Comparison of ENCODE assay signal across 15 cellular contexts in genomic region chr16:57341062-57341440, GRCh38. TPM values are rescaled to one million over a fixed set of nuclear protein-coding genes. Genes with fewer than 3 reads are reported as not detected.
DNase-seq lines count a peak whose midpoint lies in the region; ATAC-seq, FAIRE-seq and TF ChIP-seq lines count a peak whose summit lies in the region.
"Had no signal": no experiment of that assay in that cellular context is flagged by ENCODE, and none has a peak within 500 bp of the region (broad histone marks: within the 10 kb centered on the region; RNA-seq: fewer than 3 reads in every experiment).

No MANE protein-coding gene starts in this region.

- POLR2A ChIA-PET in MCF 10A (lab: Yijun Ruan, JAX), result interaction anchor here (0.7 to 1.4 kb wide), 4 partner anchors 17 to 106 kb away, joined by 3 to 6 read pairs (median 6); partner anchors contain the start of genes CIAPIN1 and COQ9

- intact Hi-C loops in breast epithelium (cut with DNase I; ENCODE audit: low total_unique reads) (no loop called here), MCF 10A (cut with micrococcal nuclease) (no loop called here), aorta (cut with DNase I) (no loop called here)

- no peaks in the 10 kb centered on the region for H3K9me3 Mint-ChIP-seq in MCF 10A (ENCODE audit: unreplicated experiment)
- H3K9me3 Mint-ChIP-seq: H9, natural killer cell had no signal

- no peaks in the 10 kb centered on the region for H3K9me1 ChIP-seq in keratinocyte (ENCODE audit: control insufficient read depth, extremely low read depth, insufficient read depth, low read length)

- no peak overlapping the region for H3K9ac ChIP-seq in OCI-LY3 (ENCODE audit: low read length)
- no peak overlapping the region for H3K9ac ChIP-seq in keratinocyte (ENCODE audit: control insufficient read depth, extremely low read depth, insufficient read depth, low read length)

- H3K79me2 ChIP-seq in OCI-LY3 (ENCODE audit: low read length) (no peaks in the 10 kb centered on the region), keratinocyte (ENCODE audit: control insufficient read depth, insufficient read depth, low read length) (no peaks in the 10 kb centered on the region)

- H4K20me1 ChIP-seq in OCI-LY3 (ENCODE audit: insufficient read depth, low read length) (no peaks in the 10 kb centered on the region), keratinocyte (ENCODE audit: control insufficient read depth, extremely low read depth, insufficient read depth, low read length) (no peaks in the 10 kb centered on the region)

- no peaks in the 10 kb centered on the region for H3K27me3 Mint-ChIP-seq in MCF 10A (ENCODE audit: insufficient read depth, unreplicated experiment)

- peaks cover 0 to 4% of the 10 kb centered on the region in 2 donors for H3K4me1 ChIP-seq in breast epithelium
- H3K4me1 ChIP-seq in OCI-LY3 (ENCODE audit: low read length), result peaks cover 45% of the 10 kb centered on the region
- peaks cover 27% of the 10 kb centered on the region for H3K4me1 ChIP-seq in keratinocyte (ENCODE audit: control insufficient read depth, extremely low read depth, insufficient read depth, low read length)
- H3K4me1 ChIP-seq in suprapubic skin, result peaks cover 16% of the 10 kb centered on the region
- H3K4me1 ChIP-seq in aorta (ENCODE audit: control insufficient read depth in 1 of 2, insufficient read depth in 2 of 2, low read length in 2 of 2), result no peaks in the 10 kb centered on the region

- BruUV-seq in MCF 10A (replicated peaks; lab: Mats Ljungman, UMichigan), result no TSS peak

- H3K27ac Mint-ChIP-seq in MCF 10A (ENCODE audit: low read depth, unreplicated experiment), result no peak overlapping the region
- H3K27ac Mint-ChIP-seq: activated CD8-positive, alpha-beta T cell treated with anti-CD3 and anti-CD28 coated beads, Interleukin-2, amount 10 ng/mL, durations not matched to agents 7 days and 5 days; H9; natural killer cell had no signal

- no peak for ATAC-seq in aorta (ENCODE audit: low FRiP score)
- ATAC-seq: activated CD8-positive, alpha-beta T cell treated with anti-CD3 and anti-CD28 coated beads, Interleukin-2, amount 10 ng/mL, durations not matched to agents 7 days and 5 days; natural killer cell had no signal

- H3K4me3 ChIP-seq in breast epithelium (no peak overlapping the region), OCI-LY3 (ENCODE audit: low read length) (peak overlapping the region; percentile 30; the same call in 1 of the 2 replicates), keratinocyte (ENCODE audit: control insufficient read depth in 2 of 3, extremely low read depth in 1 of 3, insufficient read depth in 2 of 3, low read depth in 1 of 3, low read length in 3 of 3) (no peak overlapping the region), suprapubic skin (no peak overlapping the region), aorta (ENCODE audit: low read length in 2 of 2) (no peak overlapping the region)
- H3K4me3 ChIP-seq: thoracic aorta had no signal

- FAIRE-seq in keratinocyte (lab: Jason Lieb, UNC), result no peak

- 83% methylated on average over 6 of the region's 6 CpGs for WGBS in suprapubic skin
- WGBS in aorta, 2 donors, result 92% methylated on average over 6 of the region's 6 CpGs

- peak overlapping the region; percentile 93 to 95 for H3K27ac ChIP-seq in breast epithelium
- peak overlapping the region; percentile 15; the same call in 1 of the 2 replicates for H3K27ac ChIP-seq in OCI-LY3 (ENCODE audit: low read length)
- H3K27ac ChIP-seq in keratinocyte (ENCODE audit: control insufficient read depth, insufficient read depth, low read length), result peak overlapping the region; percentile 52
- H3K27ac ChIP-seq in suprapubic skin, result peak overlapping the region; percentile 62
- no peak overlapping the region for H3K27ac ChIP-seq in aorta (ENCODE audit: low read depth in 1 of 2, low read length in 2 of 2)
- H3K27ac ChIP-seq: thoracic aorta had no signal

- TF ChIP-seq POLR2A in breast epithelium (IDR thresholded peaks at IDR 0.05) (no peak), suprapubic skin (IDR thresholded peaks at IDR 0.05) (no peak)

- TF ChIP-seq EP300 in suprapubic skin (IDR thresholded peaks at IDR 0.05), result no peak

- peaks cover 19% of the 10 kb centered on the region for H3K4me1 Mint-ChIP-seq in MCF 10A (ENCODE audit: insufficient read depth, unreplicated experiment)
- H3K4me1 Mint-ChIP-seq: H9 had no signal

- no peak for TF ChIP-seq CTCF in breast epithelium (IDR thresholded peaks at IDR 0.05)
- no peak for TF ChIP-seq CTCF in MCF 10A (IDR thresholded peaks at IDR 0.05; ENCODE audit: unreplicated experiment)
- TF ChIP-seq CTCF in OCI-LY3 (IDR thresholded peaks at IDR 0.05; ENCODE audit: low read depth, low read length), result no peak
- no peak for TF ChIP-seq CTCF in keratinocyte (optimal IDR thresholded peaks at IDR 0.05 in 1 of 3, IDR thresholded peaks at IDR 0.05 in 1 of 3, conservative IDR thresholded peaks at IDR 0.05 in 1 of 3; ENCODE audit: extremely low read depth in 1 of 3, insufficient read depth in 2 of 3, low read length in 3 of 3)
- TF ChIP-seq CTCF in suprapubic skin (IDR thresholded peaks at IDR 0.05), result no peak
- TF ChIP-seq CTCF in GM10266 (IDR thresholded peaks at IDR 0.05; ENCODE audit: control insufficient read depth, insufficient read depth, low read depth, missing control alignments), result no peak

- H3K4me2 ChIP-seq in OCI-LY3 (ENCODE audit: low read length), result peak overlapping the region; percentile 64
- peak overlapping the region; percentile 34 for H3K4me2 ChIP-seq in keratinocyte (ENCODE audit: control insufficient read depth, extremely low read depth, insufficient read depth, low read depth, low read length)

- H3K36me3 ChIP-seq in breast epithelium, result no peaks in the 10 kb centered on the region
- no peaks in the 10 kb centered on the region for H3K36me3 ChIP-seq in OCI-LY3 (replicated peaks; ENCODE audit: low read depth, low read length)
- no peaks in the 10 kb centered on the region for H3K36me3 ChIP-seq in keratinocyte (ENCODE audit: control insufficient read depth in 2 of 2, extremely low read depth in 1 of 2, insufficient read depth in 2 of 2, low read length in 2 of 2)
- no peaks in the 10 kb centered on the region for H3K36me3 ChIP-seq in suprapubic skin
- H3K36me3 ChIP-seq in aorta (ENCODE audit: control insufficient read depth in 1 of 2, insufficient read depth in 2 of 2, low read length in 1 of 2), result no peaks in the 10 kb centered on the region
- H3K36me3 ChIP-seq: thoracic aorta had no signal

- H3K36me3 Mint-ChIP-seq in MCF 10A (ENCODE audit: insufficient read depth, unreplicated experiment), result no peaks in the 10 kb centered on the region
- H3K36me3 Mint-ChIP-seq: natural killer cell had no signal

- no peak for DNase-seq in breast epithelium (ENCODE audit: low spot score in 2 of 2)
- no peak for DNase-seq in MCF 10A (ENCODE audit: unreplicated experiment)
- no peak for DNase-seq in keratinocyte (ENCODE audit: low read depth, low spot score)
- DNase-seq in suprapubic skin (ENCODE audit: low spot score in 2 of 2), result no peak
- no peak for DNase-seq in NCI-H2107 treated with DMSO at 0.1 percent for 48 hours (lab: John Stamatoyannopoulos, UW; ENCODE audit: unreplicated experiment)
- DNase-seq in GM10266 (ENCODE audit: extremely low spot score), result no peak
- no peak for DNase-seq in aorta
- DNase-seq: activated CD8-positive, alpha-beta T cell treated with anti-CD3 and anti-CD28 coated beads, Interleukin-2, amount 10 ng/mL, durations not matched to agents 7 days and 5 days; activated effector memory CD4-positive, alpha-beta T cell treated with Interleukin-2 at 50 U/mL for 16 hours; H9; natural killer cell; NCI-H1105 treated with DMSO at 0.1 percent for 48 hours; NK-92 treated with Interleukin-12 subunit alpha and Interleukin-12 subunit beta, amount 100 ng/mL, for 24 hours had no signal

- H3K9me3 ChIP-seq in breast epithelium (no peaks in the 10 kb centered on the region), OCI-LY3 (ENCODE audit: insufficient read depth, low read length) (peaks cover 3% of the 10 kb centered on the region; the same call in 1 of the 2 replicates), keratinocyte (ENCODE audit: control insufficient read depth, low read depth, low read length) (no peaks in the 10 kb centered on the region), suprapubic skin (no peaks in the 10 kb centered on the region), aorta (ENCODE audit: control insufficient read depth, low read length) (no peaks in the 10 kb centered on the region)

- H2AFZ ChIP-seq in OCI-LY3 (ENCODE audit: low read depth, low read length) (no peak overlapping the region), keratinocyte (ENCODE audit: control insufficient read depth, low read length) (no peak overlapping the region)

- CTCF ChIA-PET in MCF 10A (lab: Yijun Ruan, JAX), result interaction anchor here (0.6 kb wide), 1 partner anchor 72 kb away, joined by 3 read pairs; no protein-coding TSS in a partner anchor

- H3K27me3 ChIP-seq in breast epithelium (no peaks in the 10 kb centered on the region), OCI-LY3 (ENCODE audit: low read depth, low read length) (peaks cover 15% of the 10 kb centered on the region), keratinocyte (ENCODE audit: control insufficient read depth, extremely low read depth, insufficient read depth, low read length) (no peaks in the 10 kb centered on the region), suprapubic skin (no peaks in the 10 kb centered on the region), aorta (ENCODE audit: control insufficient read depth in 1 of 2, insufficient read depth in 2 of 2, low read length in 1 of 2) (no peaks in the 10 kb centered on the region)

- dilution Hi-C loops in keratinocyte (cut with MboI; ENCODE audit: extremely low pct_ligation_motif_present, low sequenced_read_pairs), result loop anchor here (10.0 kb wide), 1 partner anchor 74 kb away; no protein-coding TSS in a partner anchor

- no peak overlapping the region for H3K4me3 Mint-ChIP-seq in MCF 10A (ENCODE audit: unreplicated experiment)
- H3K4me3 Mint-ChIP-seq: activated CD8-positive, alpha-beta T cell treated with anti-CD3 and anti-CD28 coated beads, Interleukin-2, amount 10 ng/mL, durations not matched to agents 7 days and 5 days; H9; natural killer cell had no signal

RNA-seq across cellular contexts. Expression of gene CCL22, which starts 17.5 kb away (rescaled TPM):
- total RNA-seq in breast epithelium (under 1 TPM; 0.15 to 0.33 (median 0.16) TPM), MCF 10A (2022) (not detected in 2 replicates), suprapubic skin (10 to 100 TPM in 1 of 4 donors, 1 to 10 TPM in 3; 1.5 to 11.7 (median 3.3) TPM), aorta (under 1 TPM; 0.24 to 0.29 TPM)
- polyA plus RNA-seq in keratinocyte (not detected in 3 replicates), aorta (under 1 TPM in 1 of 2 donors, not detected in 1; 0.08 TPM)
- polyA plus RNA-seq in keratinocyte (2011; ENCODE audit: low read depth), result 0.35 TPM
- polyA plus RNA-seq in keratinocyte (2011; cell fraction: cytosol; rRNA removed), result not detected in 2 replicates
- 0.05 and 0.07 TPM in 2 replicates for polyA plus RNA-seq in keratinocyte (2011; cell fraction: nucleus; rRNA removed)
- polyA plus RNA-seq in keratinocyte (2012; ENCODE audit: low replicate concordance), result 0.61 TPM in 1 of 2 replicates, not detected in the other
- polyA minus RNA-seq in keratinocyte, result not detected in 3 replicates
- not detected for polyA minus RNA-seq in keratinocyte (2011; cell fraction: cytosol; rRNA and poly(A)+ RNA removed)
- not detected in 2 replicates for polyA minus RNA-seq in keratinocyte (2011; cell fraction: nucleus; rRNA and poly(A)+ RNA removed)
- total RNA-seq: H9, thoracic aorta had no signal

RNA-seq across cellular contexts. Expression of gene CX3CL1, which starts 31.2 kb away (rescaled TPM):
- total RNA-seq in breast epithelium (100 to 1,000 TPM in 1 of 3 donors, 10 to 100 TPM in 1, 1 to 10 TPM in 1; 6.2 to 164 (median 58.0) TPM), MCF 10A (2022) (not detected in 2 replicates), suprapubic skin (10 to 100 TPM; 12.8 to 25.1 (median 13.6) TPM), aorta (10 to 100 TPM; 45.5 to 47.5 TPM)
- polyA plus RNA-seq in keratinocyte (0.45 to 0.71 TPM (median 0.47 TPM) in 3 replicates), aorta (10 to 100 TPM; 17.5 to 62.5 TPM)
- polyA plus RNA-seq in keratinocyte (2011; ENCODE audit: low read depth), result not detected
- polyA plus RNA-seq in keratinocyte (2011; cell fraction: cytosol; rRNA removed), result 0.22 and 0.42 TPM in 2 replicates
- polyA plus RNA-seq in keratinocyte (2011; cell fraction: nucleus; rRNA removed), result 0.83 and 1.3 TPM in 2 replicates
- polyA plus RNA-seq in keratinocyte (2012; ENCODE audit: low replicate concordance), result 0.14 and 0.76 TPM in 2 replicates
- 0.40 to 0.48 TPM (median 0.43 TPM) in 3 replicates for polyA minus RNA-seq in keratinocyte
- 0.58 TPM for polyA minus RNA-seq in keratinocyte (2011; cell fraction: cytosol; rRNA and poly(A)+ RNA removed)
- polyA minus RNA-seq in keratinocyte (2011; cell fraction: nucleus; rRNA and poly(A)+ RNA removed), result 0.21 and 0.93 TPM in 2 replicates
- total RNA-seq: activated CD8-positive, alpha-beta T cell treated with anti-CD3 and anti-CD28 coated beads, Interleukin-2, amount 10 ng/mL, durations not matched to agents 7 days and 5 days; natural killer cell had no signal

RNA-seq across cellular contexts. Expression of gene PLLP, which starts 56.6 kb away (rescaled TPM):
- 10 to 100 TPM in 1 of 3 donors, 1 to 10 TPM in 2; 3.8 to 44.6 (median 7.9) TPM for total RNA-seq in breast epithelium
- total RNA-seq in MCF 10A (2022), result 3.9 and 6.1 TPM in 2 replicates
- 8.7 to 15.4 TPM (median 13.1 TPM) in 3 replicates for polyA plus RNA-seq in keratinocyte
- 2.0 TPM for polyA plus RNA-seq in keratinocyte (2011; ENCODE audit: low read depth)
- polyA plus RNA-seq in keratinocyte (2011; cell fraction: cytosol; rRNA removed), result 7.6 and 10.6 TPM in 2 replicates
- polyA plus RNA-seq in keratinocyte (2011; cell fraction: nucleus; rRNA removed), result 5.4 and 8.0 TPM in 2 replicates
- polyA plus RNA-seq in keratinocyte (2012; ENCODE audit: low replicate concordance), result 5.8 and 10.7 TPM in 2 replicates
- 8.3 to 14.0 TPM (median 14.0 TPM) in 3 replicates for polyA minus RNA-seq in keratinocyte
- polyA minus RNA-seq in keratinocyte (2011; cell fraction: cytosol; rRNA and poly(A)+ RNA removed), result 9.0 TPM
- polyA minus RNA-seq in keratinocyte (2011; cell fraction: nucleus; rRNA and poly(A)+ RNA removed), result 2.8 and 7.2 TPM in 2 replicates
- total RNA-seq in suprapubic skin, result 100 to 1,000 TPM in 3 of 4 donors, 10 to 100 TPM in 1; 34.7 to 215 (median 205) TPM
- 1 to 10 TPM; 2.2 to 2.6 TPM for total RNA-seq in aorta
- polyA plus RNA-seq in aorta, result 1 to 10 TPM; 3.0 to 7.6 TPM
- total RNA-seq: natural killer cell had no signal

Comparison
In these comparisons a context has a peak if more than half of its experiments do, and no peak if none do; other contexts are left out.
1. H3K27ac ChIP-seq: peak in breast epithelium (2 of 2), OCI-LY3 (single experiment), keratinocyte (single experiment) and suprapubic skin (single experiment); none in aorta (0 of 2).